8 cellular contexts compared by ENCODE assay signal in the genomic region with DNA sequence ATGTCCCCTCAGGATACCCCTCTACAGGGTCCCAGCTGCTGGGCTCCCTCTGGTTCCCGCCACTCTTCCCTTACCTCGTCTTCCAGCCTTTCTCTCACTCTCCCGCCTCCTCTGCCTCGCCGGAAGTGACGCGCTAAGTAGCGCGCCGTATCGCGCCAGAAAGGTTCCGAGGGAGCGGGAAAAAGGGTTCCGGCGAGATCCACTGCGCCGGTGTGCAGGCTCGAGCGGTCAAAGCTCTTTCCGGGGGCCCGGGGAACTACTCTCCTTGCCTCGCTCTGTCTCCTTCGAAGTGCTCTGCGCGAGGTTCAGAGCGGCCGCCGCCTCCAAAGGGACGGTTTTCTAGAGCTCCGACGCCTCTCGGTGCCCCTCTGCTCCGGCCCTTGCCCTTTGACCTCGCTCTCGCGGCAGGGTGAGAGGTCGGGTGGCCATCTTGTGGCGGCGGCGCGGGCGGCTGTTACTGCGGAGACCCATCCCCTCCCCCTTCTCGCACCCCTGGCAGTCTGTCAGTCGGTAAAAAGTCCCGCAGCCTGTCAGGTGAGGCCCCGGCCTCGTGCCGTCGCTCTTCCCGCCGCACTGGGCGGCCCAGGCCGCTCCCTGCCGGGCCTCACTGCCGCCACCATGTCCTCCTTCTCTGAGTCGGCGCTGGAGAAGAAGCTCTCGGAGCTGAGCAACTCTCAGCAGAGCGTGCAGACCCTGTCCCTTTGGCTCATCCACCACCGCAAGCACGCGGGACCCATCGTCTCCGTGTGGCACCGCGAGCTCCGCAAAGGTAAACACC. TPM values are rescaled to one million over a fixed set of nuclear protein-coding genes. Genes with fewer than 3 reads are reported as not detected.
A peak's percentile ranks its signal among the peaks of the same experiment; 100 is the strongest.
DNase-seq lines count a peak whose midpoint lies in the region; ATAC-seq and TF ChIP-seq lines count a peak whose summit lies in the region.

A gene with protein sequence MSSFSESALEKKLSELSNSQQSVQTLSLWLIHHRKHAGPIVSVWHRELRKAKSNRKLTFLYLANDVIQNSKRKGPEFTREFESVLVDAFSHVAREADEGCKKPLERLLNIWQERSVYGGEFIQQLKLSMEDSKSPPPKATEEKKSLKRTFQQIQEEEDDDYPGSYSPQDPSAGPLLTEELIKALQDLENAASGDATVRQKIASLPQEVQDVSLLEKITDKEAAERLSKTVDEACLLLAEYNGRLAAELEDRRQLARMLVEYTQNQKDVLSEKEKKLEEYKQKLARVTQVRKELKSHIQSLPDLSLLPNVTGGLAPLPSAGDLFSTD (plus strand): TSS at position 417 of the 778 bp plus-strand sequence. CDS start 202 bp downstream, at position 619.
A gene (minus strand): TSS at position 127 of the 778 bp plus-strand sequence. CDS start 19,640 bp downstream, outside the sequence.

- peak within 1 kb of the TSS; percentile 99 for H3K9ac ChIP-seq in SU-DHL-6 (ENCODE audit: low read length)

- H2AFZ ChIP-seq in SU-DHL-6 (ENCODE audit: low read depth, low read length, severe bottlenecking) (peak within 1 kb of the TSS; percentile 88), osteoblast (ENCODE audit: low read length) (peak within 1 kb of the TSS; percentile 97)

- no peaks in the 10 kb centered on the region for H3K9me2 ChIP-seq in SU-DHL-6 (replicated peaks; ENCODE audit: insufficient read depth, low read length)

- H3K36me3 Mint-ChIP-seq in activated naive CD8-positive, alpha-beta T cell treated with anti-CD3 and anti-CD28 coated beads, Interleukin-2, amount 10 ng/mL, durations not matched to agents 7 days and 5 days: peaks cover 26% of the 10 kb centered on the region
- no peaks in the 10 kb centered on the region for H3K36me3 Mint-ChIP-seq in glutamatergic neuron (ENCODE audit: unreplicated experiment)

- H3F3A ChIP-seq in SU-DHL-6 (ENCODE audit: insufficient read depth): no peaks in the 10 kb centered on the region

- peak within 1 kb of the TSS; percentile 98 for H3K4me3 Mint-ChIP-seq in activated naive CD8-positive, alpha-beta T cell treated with anti-CD3 and anti-CD28 coated beads, Interleukin-2, amount 10 ng/mL, durations not matched to agents 7 days and 5 days
- H3K4me3 Mint-ChIP-seq in glutamatergic neuron (ENCODE audit: unreplicated experiment): peak within 1 kb of the TSS; percentile 98

- peaks cover 2% of the 10 kb centered on the region for H3K9me3 Mint-ChIP-seq in activated naive CD8-positive, alpha-beta T cell treated with anti-CD3 and anti-CD28 coated beads, Interleukin-2, amount 10 ng/mL, durations not matched to agents 7 days and 5 days
- H3K9me3 Mint-ChIP-seq in glutamatergic neuron (ENCODE audit: unreplicated experiment): peaks cover 6% of the 10 kb centered on the region

- WGBS in testis, 2 donors: 0% methylated on average over 22 to 69 of the region's 69 CpGs

- ATAC-seq in HG02610 (IDR thresholded peaks at IDR 0.05; ENCODE audit: unreplicated experiment): peak; percentile 80
- peak; percentile 91 for ATAC-seq in activated naive CD8-positive, alpha-beta T cell treated with anti-CD3 and anti-CD28 coated beads, Interleukin-2, amount 10 ng/mL, durations not matched to agents 7 days and 5 days (ENCODE audit: low read depth)

- peak within 1 kb of the TSS; percentile 99 for H3K27ac Mint-ChIP-seq in activated naive CD8-positive, alpha-beta T cell treated with anti-CD3 and anti-CD28 coated beads, Interleukin-2, amount 10 ng/mL, durations not matched to agents 7 days and 5 days
- peak within 1 kb of the TSS; percentile 97 for H3K27ac Mint-ChIP-seq in glutamatergic neuron (ENCODE audit: unreplicated experiment)

- H3K27me3 ChIP-seq in SU-DHL-6 (ENCODE audit: low read length): no peaks in the 10 kb centered on the region
- H3K27me3 ChIP-seq in osteoblast (ENCODE audit: insufficient read depth, low read length): no peaks in the 10 kb centered on the region
- no peaks in the 10 kb centered on the region for H3K27me3 ChIP-seq in testis

- H3K4me3 ChIP-seq in SU-DHL-6 (ENCODE audit: insufficient read depth, low read length, poor library complexity, severe bottlenecking) (peak within 1 kb of the TSS; percentile 95), osteoblast (ENCODE audit: insufficient read depth, low read length) (peak within 1 kb of the TSS; percentile 93), testis (peak within 1 kb of the TSS; percentile 94 to 98)

- CTCF ChIA-PET in GM10248 (lab: Yijun Ruan, JAX): interaction anchor here (0.8 to 2.0 kb wide), 9 partner anchors 9 to 485 kb away, joined by 3 to 9 read pairs (median 4); no protein-coding TSS in a partner anchor

- H3K9me3 ChIP-seq in SU-DHL-6 (ENCODE audit: insufficient read depth, low read length): no peaks in the 10 kb centered on the region
- no peaks in the 10 kb centered on the region for H3K9me3 ChIP-seq in osteoblast (ENCODE audit: low read depth, low read length)
- H3K9me3 ChIP-seq in testis: no peaks in the 10 kb centered on the region

- H3K27ac ChIP-seq in SU-DHL-6 (ENCODE audit: low read depth, low read length) (peak within 1 kb of the TSS; percentile 65), osteoblast (ENCODE audit: low read depth, low read length) (peak within 1 kb of the TSS; percentile 95), testis (peak within 1 kb of the TSS; percentile 95 to 98)

- no peaks in the 10 kb centered on the region for H3K36me3 ChIP-seq in SU-DHL-6 (ENCODE audit: low read length)
- peaks cover 13% of the 10 kb centered on the region for H3K36me3 ChIP-seq in osteoblast (ENCODE audit: insufficient read depth, low read length)
- no peaks in the 10 kb centered on the region for H3K36me3 ChIP-seq in testis (ENCODE audit: low read depth, missing control alignments)

- no peaks in the 10 kb centered on the region; the same call in 1 of the 2 replicates for H4K20me1 ChIP-seq in SU-DHL-6 (ENCODE audit: low read depth, low read length)
- H4K20me1 ChIP-seq in osteoblast (ENCODE audit: insufficient read depth, low read length): peaks cover 9% of the 10 kb centered on the region

- POLR2A ChIA-PET in GM10248 (lab: Yijun Ruan, JAX): interaction anchor here (1.5 to 2.2 kb wide), 2 partner anchors 10 to 13 kb away, joined by 5 to 11 read pairs; no protein-coding TSS in a partner anchor
- POLR2A ChIA-PET in activated naive CD8-positive, alpha-beta T cell treated with anti-CD3 and anti-CD28 coated beads, Interleukin-2, amount 10 ng/mL, durations not matched to agents 7 days and 5 days (lab: Charles Lee): interaction anchor here (0.6 to 1.9 kb wide), 13 partner anchors 9 to 896 kb away, joined by 3 to 6 read pairs (median 3); a partner anchor contains a TSS

- intact Hi-C loops in testis (cut with DNase I; ENCODE audit: low total_unique reads): no loop called here

- no peak for TF ChIP-seq POLR2A in testis (IDR thresholded peaks at IDR 0.05)

- no peaks in the 10 kb centered on the region for H3K27me3 Mint-ChIP-seq in activated naive CD8-positive, alpha-beta T cell treated with anti-CD3 and anti-CD28 coated beads, Interleukin-2, amount 10 ng/mL, durations not matched to agents 7 days and 5 days
- no peaks in the 10 kb centered on the region for H3K27me3 Mint-ChIP-seq in glutamatergic neuron (ENCODE audit: unreplicated experiment)

- peak within 1 kb of the TSS; percentile 92 for H3K4me2 ChIP-seq in SU-DHL-6 (ENCODE audit: low read depth, low read length, poor library complexity, severe bottlenecking)
- peak within 1 kb of the TSS; percentile 87 for H3K4me2 ChIP-seq in osteoblast (ENCODE audit: insufficient read depth, low read length)

- H3K79me2 ChIP-seq in SU-DHL-6 (ENCODE audit: insufficient read depth, low read length): peaks cover 96% of the 10 kb centered on the region
- peaks cover 98% of the 10 kb centered on the region for H3K79me2 ChIP-seq in osteoblast (ENCODE audit: insufficient read depth, low read length)

- peaks cover 48% of the 10 kb centered on the region for H3K4me1 Mint-ChIP-seq in activated naive CD8-positive, alpha-beta T cell treated with anti-CD3 and anti-CD28 coated beads, Interleukin-2, amount 10 ng/mL, durations not matched to agents 7 days and 5 days
- peaks cover 14% of the 10 kb centered on the region for H3K4me1 Mint-ChIP-seq in glutamatergic neuron (ENCODE audit: low read depth, unreplicated experiment)

- peaks cover 22% of the 10 kb centered on the region for H3K4me1 ChIP-seq in osteoblast (ENCODE audit: insufficient read depth, low read length)
- peaks cover 21% of the 10 kb centered on the region for H3K4me1 ChIP-seq in testis

- DNase-seq in GM10248 (ENCODE audit: extremely low spot score) (peak; percentile 88), NCI-H1105 treated with DMSO at 0.1 percent for 48 hours (lab: John Stamatoyannopoulos, UW) (peak; percentile 90), glutamatergic neuron (peak; percentile 90), osteoblast (ENCODE audit: insufficient read length, low spot score, missing footprints) (peak; percentile 92), testis (peak; percentile 93)
- peak; percentile 90 for DNase-seq in activated naive CD8-positive, alpha-beta T cell treated with anti-CD3 and anti-CD28 coated beads, Interleukin-2, amount 10 ng/mL, durations not matched to agents 7 days and 5 days

- TF ChIP-seq CTCF in GM10248 (IDR thresholded peaks at IDR 0.05; ENCODE audit: control extremely low read depth, extremely low read depth, low read depth, missing control alignments): no peak
- TF ChIP-seq CTCF in SU-DHL-6 (IDR thresholded peaks at IDR 0.05; ENCODE audit: insufficient read depth, low read length, poor library complexity, severe bottlenecking): no peak
- no peak for TF ChIP-seq CTCF in glutamatergic neuron (IDR thresholded peaks at IDR 0.05; ENCODE audit: partially characterized antibody, unreplicated experiment)
- no peak for TF ChIP-seq CTCF in osteoblast (IDR thresholded peaks at IDR 0.05; ENCODE audit: extremely low read depth, low read depth, low read length)
- peak in 1 of 3 experiments; percentile 4 for TF ChIP-seq CTCF in testis (IDR thresholded peaks at IDR 0.05)

RNA-seq across cellular contexts. Expression of the first gene that starts in this region (rescaled TPM):
- 10 to 100 TPM; 39.2 to 41.0 TPM for total RNA-seq in activated naive CD8-positive, alpha-beta T cell treated with anti-CD3 and anti-CD28 coated beads, Interleukin-2, amount 10 ng/mL, durations not matched to agents 7 days and 5 days
- total RNA-seq in glutamatergic neuron (ENCODE audit: unreplicated experiment): 29.2 TPM
- total RNA-seq in osteoblast: 21.5 and 29.3 TPM in 2 replicates
- 10 to 100 TPM; 41.9 to 50.5 TPM for total RNA-seq in testis
- 30.4 TPM for polyA plus RNA-seq in testis (ENCODE audit: insufficient read depth, low read depth, low replicate concordance)

RNA-seq across cellular contexts. Expression of the second gene that starts in this region (rescaled TPM):
- total RNA-seq in activated naive CD8-positive, alpha-beta T cell treated with anti-CD3 and anti-CD28 coated beads, Interleukin-2, amount 10 ng/mL, durations not matched to agents 7 days and 5 days: 10 to 100 TPM; 28.2 TPM
- total RNA-seq in glutamatergic neuron (ENCODE audit: unreplicated experiment) (22.9 TPM), osteoblast (14.4 and 14.8 TPM in 2 replicates), testis (10 to 100 TPM; 26.0 to 30.5 TPM)
- polyA plus RNA-seq in testis (ENCODE audit: insufficient read depth, low read depth, low replicate concordance): 24.1 TPM

Comparison
In these comparisons a context has a peak if more than half of its experiments do, and no peak if none do; other contexts are left out.
1. Peak in every context shown above with its lines: DNase-seq, ATAC-seq, H3K4me3 ChIP-seq and H3K27ac ChIP-seq.